In genomic region chr20:4626228-4626627, GRCh38 we compare ENCODE assay signal across 26 cellular contexts.
"Had no signal": no experiment of that assay in that cellular context is flagged by ENCODE, and none has a peak within 500 bp of the region (broad histone marks: within the 10 kb centered on the region; RNA-seq: fewer than 3 reads in every experiment).

No MANE protein-coding gene starts in this region.

- H3K9me3 Mint-ChIP-seq: activated B cell treated with CpG ODN at 0.5 μM for 24 hours; activated naive CD4-positive, alpha-beta T cell treated with anti-CD3 and anti-CD28 coated beads, Interleukin-2, amount 50 U/mL, for 24 hours had no signal

- H3K27me3 Mint-ChIP-seq: activated B cell treated with CpG ODN at 0.5 μM for 24 hours had no signal

- H3K27ac ChIP-seq: brain microvascular endothelial cell, cardiac muscle cell, Peyer's patch, RWPE1, SJSA1 had no signal

- H3K27ac Mint-ChIP-seq: activated B cell treated with CpG ODN at 0.5 μM for 24 hours; activated CD4-positive, alpha-beta T cell treated with anti-CD3 and anti-CD28 coated beads, Interleukin-2, amount 10 ng/mL, durations not matched to agents 24 days and 14 days; activated CD8-positive, alpha-beta memory T cell treated with anti-CD3 and anti-CD28 coated beads, Interleukin-2, amount 10 ng/mL, durations not matched to agents 7 days and 5 days; activated naive CD4-positive, alpha-beta T cell treated with anti-CD3 and anti-CD28 coated beads, Interleukin-2, amount 50 U/mL, for 24 hours; activated T-cell treated with anti-CD3 and anti-CD28 coated beads, Interleukin-2, amount 50 U/mL, for 24 hours; activated T-helper 1 cell treated with anti-CD3 and anti-CD28 coated beads, Interleukin-12 subunit alpha, Interleukin-12 subunit beta, Interleukin-2, Interleukin-4 antibody, amounts not matched to agents 30 ng/mL and 10 ng/mL and 1 ng/mL, durations not matched to agents 14 hours and 24 hours and 36 hours; T-helper 1 cell treated with Interleukin-12 subunit alpha and Interleukin-12 subunit beta and Interleukin-4 antibody, amounts not matched to agents 30 μg/mL and 1 μg/mL, for 36 hours had no signal

- H3K4me3 Mint-ChIP-seq: activated B cell treated with CpG ODN at 0.5 μM for 24 hours; activated CD4-positive, alpha-beta T cell treated with anti-CD3 and anti-CD28 coated beads, Interleukin-2, amount 10 ng/mL, durations not matched to agents 24 days and 14 days; activated CD8-positive, alpha-beta memory T cell treated with anti-CD3 and anti-CD28 coated beads, Interleukin-2, amount 10 ng/mL, durations not matched to agents 7 days and 5 days; activated naive CD4-positive, alpha-beta T cell treated with anti-CD3 and anti-CD28 coated beads, Interleukin-2, amount 50 U/mL, for 24 hours; activated T-cell treated with anti-CD3 and anti-CD28 coated beads, Interleukin-2, amount 50 U/mL, for 24 hours; activated T-helper 1 cell treated with anti-CD3 and anti-CD28 coated beads, Interleukin-12 subunit alpha, Interleukin-12 subunit beta, Interleukin-2, Interleukin-4 antibody, amounts not matched to agents 30 ng/mL and 10 ng/mL and 1 ng/mL, durations not matched to agents 14 hours and 24 hours and 36 hours; T-helper 1 cell treated with Interleukin-12 subunit alpha and Interleukin-12 subunit beta and Interleukin-4 antibody, amounts not matched to agents 30 μg/mL and 1 μg/mL, for 36 hours had no signal

- ATAC-seq: activated CD8-positive, alpha-beta memory T cell treated with anti-CD3 and anti-CD28 coated beads, Interleukin-2, amount 10 ng/mL, durations not matched to agents 7 days and 5 days; SK-N-SH treated with all-trans-retinoic acid at 6 μM for 48 hours had no signal

- H3K4me3 ChIP-seq: cardiac muscle cell, Peyer's patch, SJSA1 had no signal

- H3K4me1 Mint-ChIP-seq: activated CD4-positive, alpha-beta T cell treated with anti-CD3 and anti-CD28 coated beads, Interleukin-2, amount 10 ng/mL, durations not matched to agents 24 days and 14 days; activated CD8-positive, alpha-beta memory T cell treated with anti-CD3 and anti-CD28 coated beads, Interleukin-2, amount 10 ng/mL, durations not matched to agents 7 days and 5 days; activated naive CD4-positive, alpha-beta T cell treated with anti-CD3 and anti-CD28 coated beads, Interleukin-2, amount 50 U/mL, for 24 hours had no signal

- DNase-seq: activated B cell treated with CpG ODN at 0.5 μM for 24 hours; activated CD4-positive, alpha-beta T cell treated with anti-CD3 and anti-CD28 coated beads for 1 hour; activated CD4-positive, alpha-beta T cell treated with anti-CD3 and anti-CD28 coated beads, Interleukin-2, amount 10 ng/mL, durations not matched to agents 24 days and 14 days; activated CD4-positive, alpha-beta T cell treated with anti-CD3 and anti-CD28 coated beads, Interleukin-2, amount 50 U/mL, for 48 hours; activated CD8-positive, alpha-beta memory T cell treated with anti-CD3 and anti-CD28 coated beads, Interleukin-2, amount 10 ng/mL, durations not matched to agents 7 days and 5 days; activated effector memory CD4-positive, alpha-beta T cell treated with Interleukin-2 at 50 U/mL for 16 hours; activated naive CD4-positive, alpha-beta T cell; activated T-cell treated with anti-CD3 and anti-CD28 coated beads, Interleukin-2, amount 50 U/mL, for 24 hours; brain microvascular endothelial cell; MM.1S; NCI-H1105; NCI-H1436; NCI-H1694 treated with DMSO at 0.1 percent for 48 hours; NCI-H2029 treated with DMSO at 0.1 percent for 48 hours; NCI-H510A treated with DMSO at 0.1 percent for 48 hours; NCI-H69; NK-92 treated with Interleukin-12 subunit alpha and Interleukin-12 subunit beta, amount 100 ng/mL, for 24 hours; Peyer's patch; SHP77 had no signal

- H3K36me3 Mint-ChIP-seq: activated naive CD4-positive, alpha-beta T cell treated with anti-CD3 and anti-CD28 coated beads, Interleukin-2, amount 50 U/mL, for 24 hours had no signal
